ENCODE assay signal across 1 cellular context in the genomic region with DNA sequence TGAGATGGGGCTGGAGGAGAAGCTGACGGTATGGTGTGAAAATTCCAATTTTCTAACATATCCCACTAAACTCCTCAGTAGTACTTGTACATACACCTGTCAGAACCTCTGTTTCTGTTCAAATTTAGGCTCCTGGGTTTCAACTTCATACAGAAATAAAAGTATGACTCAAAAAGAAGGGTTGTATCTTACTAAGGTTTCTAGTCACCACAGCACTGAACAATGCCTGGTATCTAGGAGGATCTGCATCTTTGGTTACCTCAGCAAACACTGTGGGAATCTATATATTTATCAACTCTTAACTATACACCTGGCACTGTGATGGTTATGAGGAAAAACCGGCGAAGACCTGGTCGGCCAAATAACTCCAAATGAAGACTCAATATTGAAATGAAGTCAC.
TF ChIP-seq lines count a peak whose summit lies in the region.

No MANE protein-coding gene starts in this region.

TF ChIP-seq in GM12878, 131 proteins besides CTCF, POLR2A, EP300 and RAD21:
- no peak for TF ChIP-seq YBX1 (IDR thresholded peaks at IDR 0.05)
- TF ChIP-seq, protein P1, sequence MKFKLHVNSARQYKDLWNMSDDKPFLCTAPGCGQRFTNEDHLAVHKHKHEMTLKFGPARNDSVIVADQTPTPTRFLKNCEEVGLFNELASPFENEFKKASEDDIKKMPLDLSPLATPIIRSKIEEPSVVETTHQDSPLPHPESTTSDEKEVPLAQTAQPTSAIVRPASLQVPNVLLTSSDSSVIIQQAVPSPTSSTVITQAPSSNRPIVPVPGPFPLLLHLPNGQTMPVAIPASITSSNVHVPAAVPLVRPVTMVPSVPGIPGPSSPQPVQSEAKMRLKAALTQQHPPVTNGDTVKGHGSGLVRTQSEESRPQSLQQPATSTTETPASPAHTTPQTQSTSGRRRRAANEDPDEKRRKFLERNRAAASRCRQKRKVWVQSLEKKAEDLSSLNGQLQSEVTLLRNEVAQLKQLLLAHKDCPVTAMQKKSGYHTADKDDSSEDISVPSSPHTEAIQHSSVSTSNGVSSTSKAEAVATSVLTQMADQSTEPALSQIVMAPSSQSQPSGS (IDR thresholded peaks at IDR 0.05; ENCODE audit: low read length) = 0 out of 2 replicates have a peak, but pooled peaks have one; percentile 21
- no peak for TF ChIP-seq ZNF24 (IDR thresholded peaks at IDR 0.05)
- TF ChIP-seq MEF2A (IDR thresholded peaks at IDR 0.05; ENCODE audit: insufficient read depth, low read depth, low read length) = peak; percentile 68; the same call in 1 of the 2 replicates
- TF ChIP-seq JUNB (IDR thresholded peaks at IDR 0.05) = peak; percentile 60
- TF ChIP-seq, protein P2, sequence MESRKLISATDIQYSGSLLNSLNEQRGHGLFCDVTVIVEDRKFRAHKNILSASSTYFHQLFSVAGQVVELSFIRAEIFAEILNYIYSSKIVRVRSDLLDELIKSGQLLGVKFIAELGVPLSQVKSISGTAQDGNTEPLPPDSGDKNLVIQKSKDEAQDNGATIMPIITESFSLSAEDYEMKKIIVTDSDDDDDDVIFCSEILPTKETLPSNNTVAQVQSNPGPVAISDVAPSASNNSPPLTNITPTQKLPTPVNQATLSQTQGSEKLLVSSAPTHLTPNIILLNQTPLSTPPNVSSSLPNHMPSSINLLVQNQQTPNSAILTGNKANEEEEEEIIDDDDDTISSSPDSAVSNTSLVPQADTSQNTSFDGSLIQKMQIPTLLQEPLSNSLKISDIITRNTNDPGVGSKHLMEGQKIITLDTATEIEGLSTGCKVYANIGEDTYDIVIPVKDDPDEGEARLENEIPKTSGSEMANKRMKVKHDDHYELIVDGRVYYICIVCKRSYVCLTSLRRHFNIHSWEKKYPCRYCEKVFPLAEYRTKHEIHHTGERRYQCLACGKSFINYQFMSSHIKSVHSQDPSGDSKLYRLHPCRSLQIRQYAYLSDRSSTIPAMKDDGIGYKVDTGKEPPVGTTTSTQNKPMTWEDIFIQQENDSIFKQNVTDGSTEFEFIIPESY (IDR thresholded peaks at IDR 0.05) = no peak
- TF ChIP-seq RUNX3 (IDR thresholded peaks at IDR 0.05; ENCODE audit: low read length) = peak; percentile 40; the same call in 1 of the 2 replicates
TF ChIP-seq in GM12878: peak in this region for 4.
